Comparison of ENCODE assay signal across 35 cellular contexts in genomic region chr1:185798505-185798904, GRCh38.
"Had no signal": no experiment of that assay in that cellular context is flagged by ENCODE, and none has a peak within 500 bp of the region (broad histone marks: within the 10 kb centered on the region; RNA-seq: fewer than 3 reads in every experiment).

No MANE protein-coding gene starts in this region.

- H3K27ac ChIP-seq: adrenal gland, ascending aorta, cardiac muscle cell, WERI-Rb-1 had no signal

- H3K4me1 Mint-ChIP-seq: activated B cell treated with CpG ODN at 0.5 μM for 24 hours; activated CD4-positive, alpha-beta T cell treated with anti-CD3 and anti-CD28 coated beads, Interleukin-2, amount 10 ng/mL, durations not matched to agents 24 days and 14 days; activated naive CD8-positive, alpha-beta T cell treated with anti-CD3 and anti-CD28 coated beads for 36 hours; activated T-helper 17 cell treated with anti-CD3 and anti-CD28 coated beads, Interleukin-2, amount 50 U/mL, for 72 hours; brain; central memory CD8-positive, alpha-beta T cell; T-cell; T-helper 17 cell had no signal

- H3K36me3 Mint-ChIP-seq: activated CD4-positive, alpha-beta memory T cell treated with anti-CD3 and anti-CD28 coated beads for 36 hours; activated naive CD4-positive, alpha-beta T cell treated with anti-CD3 and anti-CD28 coated beads, Interleukin-2, amount 50 U/mL, for 72 hours; activated naive CD8-positive, alpha-beta T cell treated with anti-CD3 and anti-CD28 coated beads for 36 hours; brain; T-cell had no signal

- H3K4me3 ChIP-seq: adrenal gland, ascending aorta, cardiac muscle cell had no signal

- H3K36me3 ChIP-seq: adrenal gland, ascending aorta, cardiac muscle cell, WERI-Rb-1 had no signal

- H3K27me3 ChIP-seq: adrenal gland, ascending aorta, cardiac muscle cell had no signal

- DNase-seq: activated B cell treated with CpG ODN at 0.5 μM for 24 hours; activated CD4-positive, alpha-beta memory T cell treated with anti-CD3 and anti-CD28 coated beads for 36 hours; activated CD4-positive, alpha-beta T cell treated with anti-CD3 and anti-CD28 coated beads for 4 hours; activated CD4-positive, alpha-beta T cell treated with anti-CD3 and anti-CD28 coated beads, Interleukin-2, amount 10 ng/mL, durations not matched to agents 24 days and 14 days; activated CD4-positive, alpha-beta T cell treated with anti-CD3 and anti-CD28 coated beads, Interleukin-2, amount 50 U/mL, for 1 hour; activated CD4-positive, alpha-beta T cell treated with anti-CD3 and anti-CD28 coated beads, Interleukin-2, amount 50 U/mL, for 4 hours; activated CD4-positive, CD25-positive, alpha-beta regulatory T cell treated with anti-CD3 and anti-CD28 coated beads, Interleukin-2, amount 50 U/mL, for 72 hours; activated CD8-positive, alpha-beta memory T cell treated with anti-CD3 and anti-CD28 coated beads, Interleukin-2, amount 50 U/mL, for 4 hours; activated CD8-positive, alpha-beta T cell treated with anti-CD3 and anti-CD28 coated beads for 36 hours; activated effector memory CD4-positive, alpha-beta T cell treated with anti-CD3 and anti-CD28 coated beads, Interleukin-2, amount 50 U/mL, for 16 hours; activated gamma-delta T cell treated with Interleukin-2 at 50 U/mL for 16 hours; activated naive CD4-positive, alpha-beta T cell; activated naive CD4-positive, alpha-beta T cell treated with anti-CD3 and anti-CD28 coated beads for 36 hours; activated naive CD4-positive, alpha-beta T cell treated with anti-CD3 and anti-CD28 coated beads, Interleukin-2, amount 50 U/mL, for 16 hours; activated naive CD8-positive, alpha-beta T cell treated with anti-CD3 and anti-CD28 coated beads for 36 hours; activated T-cell treated with anti-CD3 and anti-CD28 coated beads for 4 hours; activated T-cell treated with anti-CD3 and anti-CD28 coated beads, Interleukin-2, amount 50 U/mL, for 1 hour; activated T-cell treated with anti-CD3 and anti-CD28 coated beads, Interleukin-2, amount 50 U/mL, for 4 hours; activated T-cell treated with anti-CD3 and anti-CD28 coated beads, Interleukin-2, amount 50 U/mL, for 72 hours; adrenal gland; amniotic stem cell; anterior cingulate cortex; caudate nucleus; cerebellar nuclear complex; T-cell; T-helper 17 cell; WERI-Rb-1 had no signal

- H3K27me3 Mint-ChIP-seq: activated CD4-positive, alpha-beta T cell treated with anti-CD3 and anti-CD28 coated beads, Interleukin-2, amount 10 ng/mL, durations not matched to agents 24 days and 14 days; central memory CD8-positive, alpha-beta T cell; T-helper 17 cell had no signal

- H3K4me1 ChIP-seq: adrenal gland, ascending aorta had no signal

- H3K4me3 Mint-ChIP-seq: activated B cell treated with CpG ODN at 0.5 μM for 24 hours; activated CD4-positive, alpha-beta memory T cell treated with anti-CD3 and anti-CD28 coated beads for 36 hours; activated CD4-positive, alpha-beta T cell treated with anti-CD3 and anti-CD28 coated beads, Interleukin-2, amount 10 ng/mL, durations not matched to agents 24 days and 14 days; activated CD8-positive, alpha-beta T cell treated with anti-CD3 and anti-CD28 coated beads for 36 hours; activated naive CD4-positive, alpha-beta T cell treated with anti-CD3 and anti-CD28 coated beads for 36 hours; activated naive CD8-positive, alpha-beta T cell treated with anti-CD3 and anti-CD28 coated beads for 36 hours; activated T-cell treated with anti-CD3 and anti-CD28 coated beads, Interleukin-2, amount 50 U/mL, for 4 hours; activated T-cell treated with anti-CD3 and anti-CD28 coated beads, Interleukin-2, amount 50 U/mL, for 72 hours; activated T-helper 1 cell treated with anti-CD3 and anti-CD28 coated beads, Interleukin-12 subunit alpha, Interleukin-12 subunit beta, Interleukin-2, Interleukin-4 antibody, amounts not matched to agents 30 ng/mL and 10 ng/mL and 1 ng/mL, durations not matched to agents 14 hours and 24 hours and 36 hours; activated T-helper 17 cell treated with anti-CD3 and anti-CD28 coated beads, Interleukin-2, amount 50 U/mL, for 72 hours; brain; central memory CD8-positive, alpha-beta T cell; T-cell; T-helper 17 cell had no signal

- FAIRE-seq: bronchial epithelial cell had no signal

- H3K9me3 ChIP-seq: adrenal gland had no signal

- H3K27ac Mint-ChIP-seq: activated B cell treated with CpG ODN at 0.5 μM for 24 hours; activated CD4-positive, alpha-beta memory T cell treated with anti-CD3 and anti-CD28 coated beads for 36 hours; activated CD4-positive, alpha-beta T cell treated with anti-CD3 and anti-CD28 coated beads, Interleukin-2, amount 10 ng/mL, durations not matched to agents 24 days and 14 days; activated CD8-positive, alpha-beta T cell treated with anti-CD3 and anti-CD28 coated beads for 36 hours; activated naive CD4-positive, alpha-beta T cell treated with anti-CD3 and anti-CD28 coated beads for 36 hours; activated naive CD4-positive, alpha-beta T cell treated with anti-CD3 and anti-CD28 coated beads, Interleukin-2, amount 50 U/mL, for 72 hours; activated naive CD8-positive, alpha-beta T cell treated with anti-CD3 and anti-CD28 coated beads for 36 hours; activated T-cell treated with anti-CD3 and anti-CD28 coated beads, Interleukin-2, amount 50 U/mL, for 72 hours; activated T-helper 1 cell treated with anti-CD3 and anti-CD28 coated beads, Interleukin-12 subunit alpha, Interleukin-12 subunit beta, Interleukin-2, Interleukin-4 antibody, amounts not matched to agents 30 ng/mL and 10 ng/mL and 1 ng/mL, durations not matched to agents 14 hours and 24 hours and 36 hours; activated T-helper 17 cell treated with anti-CD3 and anti-CD28 coated beads, Interleukin-2, amount 50 U/mL, for 72 hours; brain; T-cell; T-helper 17 cell had no signal

- ATAC-seq: activated CD8-positive, alpha-beta T cell treated with anti-CD3 and anti-CD28 coated beads for 36 hours; activated naive CD4-positive, alpha-beta T cell treated with anti-CD3 and anti-CD28 coated beads, Interleukin-2, amount 50 U/mL, for 72 hours; activated T-cell treated with anti-CD3 and anti-CD28 coated beads, Interleukin-2, amount 50 U/mL, for 4 hours; activated T-cell treated with anti-CD3 and anti-CD28 coated beads, Interleukin-2, amount 50 U/mL, for 72 hours; activated T-helper 17 cell treated with anti-CD3 and anti-CD28 coated beads, Interleukin-2, amount 50 U/mL, for 72 hours; T-cell; T-helper 17 cell had no signal
